Comparison of ENCODE assay signal across 8 cellular contexts in genomic region chr2:151828143-151828889, GRCh38. TPM values are rescaled to one million over a fixed set of nuclear protein-coding genes. Genes with fewer than 3 reads are reported as not detected.
A peak's percentile ranks its signal among the peaks of the same experiment; 100 is the strongest.
DNase-seq lines count a peak whose midpoint lies in the region; TF ChIP-seq lines count a peak whose summit lies in the region.

A gene with protein sequence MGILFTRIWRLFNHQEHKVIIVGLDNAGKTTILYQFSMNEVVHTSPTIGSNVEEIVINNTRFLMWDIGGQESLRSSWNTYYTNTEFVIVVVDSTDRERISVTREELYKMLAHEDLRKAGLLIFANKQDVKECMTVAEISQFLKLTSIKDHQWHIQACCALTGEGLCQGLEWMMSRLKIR (minus strand): TSS chr2:151828421. CDS start chr2:151828176, 245 bp downstream.

- no peaks in the 10 kb centered on the region for H3K36me3 Mint-ChIP-seq in activated naive CD4-positive, alpha-beta T cell treated with anti-CD3 and anti-CD28 coated beads for 36 hours (ENCODE audit: low read depth)

- TF ChIP-seq CTCF in HFF-Myc (IDR thresholded peaks at IDR 0.05; ENCODE audit: low read depth, low read length, missing control alignments) = no peak

- no peaks in the 10 kb centered on the region for H3K9me3 Mint-ChIP-seq in activated naive CD4-positive, alpha-beta T cell treated with anti-CD3 and anti-CD28 coated beads for 36 hours

- intact Hi-C loops in activated naive CD4-positive, alpha-beta T cell treated with anti-CD3 and anti-CD28 coated beads for 36 hours (cut with micrococcal nuclease) = loop anchor here (1.0 to 10.0 kb wide), 8 partner anchors 8 to 888 kb away; partner anchors contain the start of genes NMI and PRPF40A

- CTCF ChIA-PET in activated naive CD4-positive, alpha-beta T cell treated with anti-CD3 and anti-CD28 coated beads for 36 hours (lab: Charles Lee) = interaction anchor here (0.7 to 0.9 kb wide), 3 partner anchors 12 to 589 kb away, joined by 3 to 4 read pairs (median 3); no protein-coding TSS in a partner anchor

- H3K27ac Mint-ChIP-seq in activated naive CD4-positive, alpha-beta T cell treated with anti-CD3 and anti-CD28 coated beads for 36 hours = peak within 1 kb of the TSS; percentile 82

- peak within 1 kb of the TSS; percentile 95 for H3K4me3 Mint-ChIP-seq in activated naive CD4-positive, alpha-beta T cell treated with anti-CD3 and anti-CD28 coated beads for 36 hours

- H3K27me3 Mint-ChIP-seq in activated naive CD4-positive, alpha-beta T cell treated with anti-CD3 and anti-CD28 coated beads for 36 hours (ENCODE audit: low read depth) = no peaks in the 10 kb centered on the region

- peak within 1 kb of the TSS; percentile 92 for H3K4me3 ChIP-seq in HFF-Myc (replicated peaks; ENCODE audit: low read depth, low read length)

- H3K4me1 Mint-ChIP-seq in activated naive CD4-positive, alpha-beta T cell treated with anti-CD3 and anti-CD28 coated beads for 36 hours (ENCODE audit: low read depth) = peaks cover 39% of the 10 kb centered on the region

- DNase-seq in GM03348 (ENCODE audit: low spot score) = peak; percentile 99
- peak; percentile 66 for DNase-seq in HFF-Myc (ENCODE audit: extremely low read depth, low read depth)
- peak; percentile 96 for DNase-seq in NAMALWA (ENCODE audit: low spot score)
- peak; percentile 94 for DNase-seq in SK-N-DZ (ENCODE audit: low spot score)
- DNase-seq in activated naive CD4-positive, alpha-beta T cell treated with anti-CD3 and anti-CD28 coated beads for 36 hours = peak; percentile 94
- peak; percentile 97 for DNase-seq in germinal center (ENCODE audit: low spot score)
- peak; percentile 78 for DNase-seq in non-pigmented ciliary epithelial cell (ENCODE audit: low read depth)
- DNase-seq in superior temporal gyrus (ENCODE audit: extremely low spot score) = peak; percentile 97

RNA-seq across cellular contexts. Expression of the gene that starts here (rescaled TPM):
- polyA plus RNA-seq in SK-N-DZ (2014; cell fraction: cytosol; rRNA removed) = 24.0 and 41.4 TPM in 2 replicates
- polyA plus RNA-seq in SK-N-DZ (2014; cell fraction: nucleus; rRNA removed) = 15.7 and 19.0 TPM in 2 replicates
- 10 to 100 TPM; 40.6 to 43.7 TPM for total RNA-seq in activated naive CD4-positive, alpha-beta T cell treated with anti-CD3 and anti-CD28 coated beads for 36 hours

Comparison
In these comparisons a context has a peak if more than half of its experiments do, and no peak if none do; other contexts are left out.
1. Peak in every context shown above with its lines: DNase-seq and H3K4me3 ChIP-seq.